8 cellular contexts compared by ENCODE assay signal in the genomic region with DNA sequence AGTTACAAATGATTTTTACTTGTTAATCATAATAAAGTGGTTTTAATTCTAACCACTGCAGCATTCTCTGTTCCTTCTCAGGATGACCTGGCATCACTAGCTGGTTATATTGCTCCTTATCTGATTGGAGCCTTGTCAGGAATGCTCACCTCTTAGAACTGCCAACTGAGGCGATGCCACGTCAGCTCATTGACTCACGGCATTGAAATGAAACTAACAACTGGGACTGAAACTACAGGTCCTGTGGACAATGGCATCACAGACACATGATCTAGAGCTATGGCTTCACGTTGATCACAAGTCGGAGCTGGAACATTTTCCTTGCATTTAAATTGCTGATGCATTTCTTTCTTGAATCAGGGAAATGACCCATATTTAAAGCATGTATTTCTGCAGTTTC. TPM values are rescaled to one million over a fixed set of nuclear protein-coding genes. Genes with fewer than 3 reads are reported as not detected.
DNase-seq lines count a peak whose midpoint lies in the region; ATAC-seq and TF ChIP-seq lines count a peak whose summit lies in the region.

No MANE protein-coding gene starts in this region.

- peak; percentile 97 for ATAC-seq in GM18505 (IDR thresholded peaks at IDR 0.05; ENCODE audit: unreplicated experiment)
- peak; percentile 82 for ATAC-seq in HG02973 (IDR thresholded peaks at IDR 0.05; ENCODE audit: unreplicated experiment)
- no peak for ATAC-seq in GM23338

- H4K20me1 ChIP-seq in GM23338 (replicated peaks; ENCODE audit: insufficient read depth): no peaks in the 10 kb centered on the region

- TF ChIP-seq POLR2A in GM18505 (IDR thresholded peaks at IDR 0.05; ENCODE audit: borderline replicate concordance, extremely low read depth, insufficient read depth, insufficient read length): no peak

- H3K4me2 ChIP-seq in GM23338: no peak overlapping the region

- no peak overlapping the region for H3K27ac Mint-ChIP-seq in GM23338
- H3K27ac Mint-ChIP-seq in CD8-positive, alpha-beta memory T cell: no peak overlapping the region

- no peaks in the 10 kb centered on the region for H3K27me3 ChIP-seq in GM23338 (ENCODE audit: insufficient read depth)
- no peaks in the 10 kb centered on the region for H3K27me3 ChIP-seq in CD8-positive, alpha-beta memory T cell (ENCODE audit: insufficient read depth, low read length, poor library complexity, severe bottlenecking)

- no peak overlapping the region for H3K27ac ChIP-seq in GM23338 (ENCODE audit: low read depth)
- no peak overlapping the region for H3K27ac ChIP-seq in CD8-positive, alpha-beta memory T cell (ENCODE audit: low read depth, low read length)

- H3K4me3 ChIP-seq in GM23338: no peak overlapping the region
- no peak overlapping the region for H3K4me3 ChIP-seq in CD8-positive, alpha-beta memory T cell (ENCODE audit: low read length)

- peaks cover 4% of the 10 kb centered on the region; the same call in 2 of the 3 replicates for H3K4me1 Mint-ChIP-seq in GM23338
- H3K4me1 Mint-ChIP-seq in CD8-positive, alpha-beta memory T cell: no peaks in the 10 kb centered on the region

- H3K9me3 Mint-ChIP-seq in GM23338: peaks cover 17% of the 10 kb centered on the region
- peaks cover 8 to 21% (median 14%) of the 10 kb centered on the region in 5 donors for H3K9me3 Mint-ChIP-seq in CD8-positive, alpha-beta memory T cell

- no peaks in the 10 kb centered on the region for H3K79me2 ChIP-seq in GM23338 (replicated peaks; ENCODE audit: insufficient read depth)

- H3K27me3 Mint-ChIP-seq in GM23338 (ENCODE audit: insufficient read depth, low read depth, poor library complexity): no peaks in the 10 kb centered on the region
- H3K27me3 Mint-ChIP-seq in CD8-positive, alpha-beta memory T cell: no peaks in the 10 kb centered on the region

- DNase-seq in SW 1271 (lab: John Stamatoyannopoulos, UW): peak; percentile 67 to 97
- peak; percentile 85 for DNase-seq in islet precursor cell
- DNase-seq in germinal center (ENCODE audit: low spot score): no peak
- DNase-seq in GM23338 (ENCODE audit: low spot score): no peak
- no peak for DNase-seq in NCI-H510A treated with DMSO at 0.1 percent for 48 hours (lab: John Stamatoyannopoulos, UW)
- no peak for DNase-seq in CD8-positive, alpha-beta memory T cell

- TF ChIP-seq CTCF in GM23338 (conservative IDR thresholded peaks at IDR 0.05; ENCODE audit: low read depth in 2 of 2): no peak

- CTCF ChIA-PET in CD8-positive, alpha-beta memory T cell (lab: Charles Lee): no interaction called here

- no peaks in the 10 kb centered on the region for H3K4me1 ChIP-seq in GM23338 (ENCODE audit: insufficient read depth)
- no peaks in the 10 kb centered on the region for H3K4me1 ChIP-seq in CD8-positive, alpha-beta memory T cell (ENCODE audit: insufficient read depth, low read length)

- no peaks in the 10 kb centered on the region for H3K36me3 ChIP-seq in GM23338 (ENCODE audit: insufficient read depth)
- no peaks in the 10 kb centered on the region for H3K36me3 ChIP-seq in CD8-positive, alpha-beta memory T cell (ENCODE audit: insufficient read depth, low read length)

- peaks cover 12% of the 10 kb centered on the region; the same call in 1 of the 3 replicates for H3K36me3 Mint-ChIP-seq in GM23338 (ENCODE audit: low read depth)
- no peaks in the 10 kb centered on the region for H3K36me3 Mint-ChIP-seq in CD8-positive, alpha-beta memory T cell

- no peak overlapping the region for H2AFZ ChIP-seq in GM23338

- no peaks in the 10 kb centered on the region for H3K9me3 ChIP-seq in CD8-positive, alpha-beta memory T cell (ENCODE audit: low read length)

- no peak overlapping the region for H3K4me3 Mint-ChIP-seq in GM23338
- no peak overlapping the region for H3K4me3 Mint-ChIP-seq in CD8-positive, alpha-beta memory T cell

- H3F3A ChIP-seq in GM23338 (replicated peaks; ENCODE audit: low read depth): no peaks in the 10 kb centered on the region

- H3K9me2 ChIP-seq in GM23338 (ENCODE audit: insufficient read depth): no peaks in the 10 kb centered on the region

- POLR2A ChIA-PET in CD8-positive, alpha-beta memory T cell (lab: Charles Lee): no interaction called here

TF ChIP-seq in GM23338, 12 proteins besides CTCF, POLR2A, EP300 and RAD21 (continues in another document):
- TF ChIP-seq, protein P1, sequence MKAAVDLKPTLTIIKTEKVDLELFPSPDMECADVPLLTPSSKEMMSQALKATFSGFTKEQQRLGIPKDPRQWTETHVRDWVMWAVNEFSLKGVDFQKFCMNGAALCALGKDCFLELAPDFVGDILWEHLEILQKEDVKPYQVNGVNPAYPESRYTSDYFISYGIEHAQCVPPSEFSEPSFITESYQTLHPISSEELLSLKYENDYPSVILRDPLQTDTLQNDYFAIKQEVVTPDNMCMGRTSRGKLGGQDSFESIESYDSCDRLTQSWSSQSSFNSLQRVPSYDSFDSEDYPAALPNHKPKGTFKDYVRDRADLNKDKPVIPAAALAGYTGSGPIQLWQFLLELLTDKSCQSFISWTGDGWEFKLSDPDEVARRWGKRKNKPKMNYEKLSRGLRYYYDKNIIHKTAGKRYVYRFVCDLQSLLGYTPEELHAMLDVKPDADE (IDR thresholded peaks at IDR 0.05): no peak
- TF ChIP-seq STAT1 (IDR thresholded peaks at IDR 0.05; ENCODE audit: unreplicated experiment) (no peak), EZH2 (IDR thresholded peaks at IDR 0.05; ENCODE audit: low read depth, unreplicated experiment) (no peak), ZNF331 (CRISPR knock-in tag; IDR thresholded peaks at IDR 0.05; ENCODE audit: low read depth) (no peak), CREB1 (CRISPR knock-in tag; IDR thresholded peaks at IDR 0.05; ENCODE audit: low read depth) (no peak), EZH2phosphoT487 (IDR thresholded peaks at IDR 0.05; ENCODE audit: unreplicated experiment) (no peak), REST (IDR thresholded peaks at IDR 0.05; ENCODE audit: unreplicated experiment) (no peak), ZNF114 (CRISPR knock-in tag; IDR thresholded peaks at IDR 0.05) (no peak), POLR2AphosphoS5 (IDR thresholded peaks at IDR 0.05; ENCODE audit: low read depth) (no peak), NANOG (IDR thresholded peaks at IDR 0.05; ENCODE audit: borderline replicate concordance) (no peak), JUNB (IDR thresholded peaks at IDR 0.05; ENCODE audit: unreplicated experiment) (no peak)

RNA-seq across cellular contexts. Expression of gene MAP2, which starts 54.9 kb away (rescaled TPM):
- total RNA-seq in GM23338 (2014; rRNA removed; shearing (Covaris generic)): 3.2 and 4.4 TPM in 2 replicates
- 2.2 and 2.9 TPM in 2 replicates for polyA plus RNA-seq in GM23338 (2016; fragmentation: Nextera tagmentation; extraction: Ambion mirVana)
- total RNA-seq in CD8-positive, alpha-beta memory T cell: not detected
- polyA plus RNA-seq in CD8-positive, alpha-beta memory T cell: 0.08 TPM

Comparison
In these comparisons a context has a peak if more than half of its experiments do, and no peak if none do; other contexts are left out.
1. DNase-seq: peak in SW 1271 (2 of 2) and islet precursor cell (single experiment); none in germinal center (single experiment), GM23338 (single experiment), NCI-H510A treated with DMSO at 0.1 percent for 48 hours (single experiment) and CD8-positive, alpha-beta memory T cell (0 of 5).